Comparison of ENCODE assay signal across 13 cellular contexts in the genomic region with DNA sequence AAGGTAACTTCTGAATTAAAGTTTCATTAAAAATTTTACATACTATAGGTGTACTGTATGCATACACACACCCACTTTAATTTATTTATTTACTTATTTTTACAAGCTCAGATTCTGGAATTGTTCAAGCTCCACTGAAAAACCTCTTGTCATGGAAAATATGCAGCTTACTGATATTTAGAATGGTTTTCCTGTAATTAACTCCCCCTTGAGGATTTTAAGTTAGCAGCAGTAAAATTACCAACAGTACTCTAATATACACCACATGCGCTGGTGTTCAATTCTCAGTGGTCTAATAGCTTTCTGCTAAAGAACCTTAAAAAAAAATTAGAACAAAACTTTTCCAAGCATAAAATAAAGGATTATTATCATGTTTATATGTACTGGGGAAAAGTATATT. TPM values are rescaled to one million over a fixed set of nuclear protein-coding genes. Genes with fewer than 3 reads are reported as not detected.
DNase-seq lines count a peak whose midpoint lies in the region; ATAC-seq, FAIRE-seq and TF ChIP-seq lines count a peak whose summit lies in the region.
"Had no signal": no experiment of that assay in that cellular context is flagged by ENCODE, and none has a peak within 500 bp of the region (broad histone marks: within the 10 kb centered on the region; RNA-seq: fewer than 3 reads in every experiment).

No MANE protein-coding gene starts in this region.

- H3K36me3 ChIP-seq in DND-41 (ENCODE audit: insufficient read depth, low read length), result peaks cover 6% of the 10 kb centered on the region; the same call in 1 of the 2 replicates
- H3K36me3 ChIP-seq in K562 (ENCODE audit: control insufficient read depth, insufficient read depth, low read length), result peaks cover 23% of the 10 kb centered on the region; the same call in 2 of the 3 replicates
- H3K36me3 ChIP-seq in neural progenitor cell, result no peaks in the 10 kb centered on the region

- FAIRE-seq in K562 (lab: Jason Lieb, UNC), result peak; percentile 15

- H3K36me3 Mint-ChIP-seq in neural progenitor cell, result no peaks in the 10 kb centered on the region
- H3K36me3 Mint-ChIP-seq in activated CD8-positive, alpha-beta T cell treated with anti-CD3 and anti-CD28 coated beads, Interleukin-2, amount 10 ng/mL, durations not matched to agents 7 days and 5 days (ENCODE audit: low read depth), result peaks cover 9% of the 10 kb centered on the region

- H3K9ac ChIP-seq in DND-41 (ENCODE audit: low read depth, low read length) (no peak overlapping the region), K562 (ENCODE audit: insufficient read depth in 1 of 2, low read depth in 2 of 2, low read length in 2 of 2) (no peak overlapping the region), neural progenitor cell (no peak overlapping the region)

- TF ChIP-seq POLR2A in K562 (conservative IDR thresholded peaks at IDR 0.05), result no peak

- H3K4me3 Mint-ChIP-seq in neural progenitor cell, result no peak overlapping the region
- H3K4me3 Mint-ChIP-seq in activated CD8-positive, alpha-beta T cell treated with anti-CD3 and anti-CD28 coated beads, Interleukin-2, amount 10 ng/mL, durations not matched to agents 7 days and 5 days, result no peak overlapping the region

- H3K4me3 ChIP-seq in DND-41 (ENCODE audit: low read depth in 1 of 2, low read length in 2 of 2), result no peak overlapping the region
- H3K4me3 ChIP-seq in K562, result no peak overlapping the region
- H3K4me3 ChIP-seq in neural progenitor cell, result no peak overlapping the region

- POLR2A ChIA-PET in K562 (lab: Yijun Ruan, JAX) (interaction anchor here (1.4 kb wide), 1 partner anchor 20 kb away, joined by 4 read pairs; no protein-coding TSS in a partner anchor), HEK293T (lab: Yijun Ruan, JAX) (no interaction called here)
- POLR2A ChIA-PET in activated CD8-positive, alpha-beta T cell treated with anti-CD3 and anti-CD28 coated beads, Interleukin-2, amount 10 ng/mL, durations not matched to agents 7 days and 5 days (lab: Charles Lee), result no interaction called here

- in situ Hi-C loops in K562 (cut with MboI), result no loop called here

- WGBS in K562 (ENCODE audit: insufficient coverage, low coverage, missing lambda C conversion rate), result 95% methylated on average over 1 of the region's 1 CpG

- H4K20me1 ChIP-seq in DND-41 (ENCODE audit: insufficient read depth, low read length) (no peaks in the 10 kb centered on the region), K562 (replicated peaks; ENCODE audit: control insufficient read depth, insufficient read depth, low read length) (no peaks in the 10 kb centered on the region), neural progenitor cell (ENCODE audit: low read depth) (no peaks in the 10 kb centered on the region)

- no peaks in the 10 kb centered on the region for H3K27me3 ChIP-seq in DND-41 (ENCODE audit: insufficient read depth, low read length, poor library complexity)
- H3K27me3 ChIP-seq in K562 (ENCODE audit: control insufficient read depth in 2 of 2, insufficient read depth in 2 of 2, low read length in 2 of 2), result no peaks in the 10 kb centered on the region
- H3K27me3 ChIP-seq in neural progenitor cell, result no peaks in the 10 kb centered on the region

- ATAC-seq in DND-41 (ENCODE audit: insufficient read depth, low read depth) (no peak), K562 (peak; percentile 80), HG03159 (IDR thresholded peaks at IDR 0.05; ENCODE audit: unreplicated experiment) (no peak)
- no peak for ATAC-seq in activated CD8-positive, alpha-beta T cell treated with anti-CD3 and anti-CD28 coated beads, Interleukin-2, amount 10 ng/mL, durations not matched to agents 7 days and 5 days

- H3K9me3 Mint-ChIP-seq in neural progenitor cell, result no peaks in the 10 kb centered on the region
- H3K9me3 Mint-ChIP-seq in activated CD8-positive, alpha-beta T cell treated with anti-CD3 and anti-CD28 coated beads, Interleukin-2, amount 10 ng/mL, durations not matched to agents 7 days and 5 days (ENCODE audit: insufficient read depth), result no peaks in the 10 kb centered on the region

- H3K79me2 ChIP-seq in DND-41 (ENCODE audit: insufficient read depth, low read length) (no peaks in the 10 kb centered on the region), K562 (ENCODE audit: control insufficient read depth, insufficient read depth, low read length) (no peaks in the 10 kb centered on the region), neural progenitor cell (ENCODE audit: low read depth) (peaks cover 12% of the 10 kb centered on the region)

- H2AFZ ChIP-seq in DND-41 (ENCODE audit: low read depth, low read length), result no peak overlapping the region
- no peak overlapping the region for H2AFZ ChIP-seq in K562 (ENCODE audit: low read depth, low read length)
- no peak overlapping the region for H2AFZ ChIP-seq in neural progenitor cell (replicated peaks)

- H3K27me3 Mint-ChIP-seq in neural progenitor cell (ENCODE audit: insufficient read depth, low read depth), result no peaks in the 10 kb centered on the region
- no peaks in the 10 kb centered on the region for H3K27me3 Mint-ChIP-seq in activated CD8-positive, alpha-beta T cell treated with anti-CD3 and anti-CD28 coated beads, Interleukin-2, amount 10 ng/mL, durations not matched to agents 7 days and 5 days (ENCODE audit: low read depth)

- H3K9me3 ChIP-seq in DND-41 (ENCODE audit: insufficient read depth, low read length, severe bottlenecking) (no peaks in the 10 kb centered on the region), K562 (replicated peaks; ENCODE audit: control insufficient read depth, insufficient read depth, low read depth, low read length) (no peaks in the 10 kb centered on the region), neural progenitor cell (ENCODE audit: low read depth) (no peaks in the 10 kb centered on the region)

- no peak for TF ChIP-seq EP300 in K562 (IDR thresholded peaks at IDR 0.05; ENCODE audit: low read length)

- H3K4me1 Mint-ChIP-seq in neural progenitor cell, result peaks cover 18% of the 10 kb centered on the region
- H3K4me1 Mint-ChIP-seq in activated CD8-positive, alpha-beta T cell treated with anti-CD3 and anti-CD28 coated beads, Interleukin-2, amount 10 ng/mL, durations not matched to agents 7 days and 5 days (ENCODE audit: low read depth), result no peaks in the 10 kb centered on the region

- no peak overlapping the region for H3K27ac Mint-ChIP-seq in neural progenitor cell
- H3K27ac Mint-ChIP-seq in activated CD8-positive, alpha-beta T cell treated with anti-CD3 and anti-CD28 coated beads, Interleukin-2, amount 10 ng/mL, durations not matched to agents 7 days and 5 days, result no peak overlapping the region

- H3K27ac ChIP-seq in DND-41 (ENCODE audit: low read length) (no peak overlapping the region), K562 (ENCODE audit: extremely low read depth, low read depth, low read length) (no peak overlapping the region), neural progenitor cell (no peak overlapping the region)
- H3K27ac ChIP-seq: epithelial cell of prostate had no signal

- no peaks in the 10 kb centered on the region for H3K9me1 ChIP-seq in K562 (ENCODE audit: control insufficient read depth, insufficient read depth, low read length)

- no TSS peak for BruUV-seq in K562 (replicated peaks; lab: Mats Ljungman, UMichigan)

- intact Hi-C loops in K562 (cut with micrococcal nuclease), result loop anchor here (1.0 to 5.0 kb wide), 2 partner anchors 102 to 296 kb away; no protein-coding TSS in a partner anchor

- peak; percentile 51 to 63 for TF ChIP-seq RAD21 in K562 (CRISPR knock-in tag; conservative IDR thresholded peaks at IDR 0.05 in 1 of 2, IDR thresholded peaks at IDR 0.05 in 1 of 2)

- DNase-seq in DND-41 (no peak), NCI-H146 (lab: John Stamatoyannopoulos, UW) (peak; percentile 16), K562 (ENCODE audit: extremely low read depth in 1 of 4, low spot score in 3 of 4) (peak in 1 of 4 experiments; percentile 34), neural progenitor cell (ENCODE audit: low spot score) (no peak), HEK293T (ENCODE audit: extremely low spot score) (no peak)
- DNase-seq in activated CD8-positive, alpha-beta T cell treated with anti-CD3 and anti-CD28 coated beads, Interleukin-2, amount 10 ng/mL, durations not matched to agents 7 days and 5 days, result no peak
- no peak for DNase-seq in stimulated activated CD4-positive, alpha-beta T cell treated with anti-CD3 and anti-CD28 coated beads, Interleukin-15, amount 100 ng/mL, for 24 hours
- DNase-seq: activated naive CD4-positive, alpha-beta T cell; kidney glomerular epithelial cell; NCI-H524 treated with DMSO at 0.1 percent for 48 hours had no signal

- H3K4me2 ChIP-seq in DND-41 (ENCODE audit: insufficient read depth, low read length) (no peak overlapping the region), K562 (ENCODE audit: insufficient read depth, low read length) (no peak overlapping the region), neural progenitor cell (no peak overlapping the region)

- peaks cover 33% of the 10 kb centered on the region for H3F3A ChIP-seq in neural progenitor cell (ENCODE audit: low read depth)

- TF ChIP-seq CTCF in DND-41 (IDR thresholded peaks at IDR 0.05; ENCODE audit: borderline replicate concordance, extremely low read depth, low read length, poor library complexity, severe bottlenecking) (peak; percentile 18), K562 (IDR thresholded peaks at IDR 0.05 in 2 of 3, conservative IDR thresholded peaks at IDR 0.05 in 1 of 3; ENCODE audit: insufficient read depth in 2 of 3, low read depth in 1 of 3, low read length in 3 of 3) (peak in 2 of 3 experiments; percentile 23 to 53; a peak in 2 of 6 replicates), neural progenitor cell (IDR thresholded peaks at IDR 0.05) (peak; percentile 11)

- CTCF ChIA-PET in K562 (lab: Yijun Ruan, JAX; ENCODE audit: low intra/inter-chr PET ratio), result interaction anchor here (2.0 kb wide), 1 partner anchor 296 kb away, joined by 14 read pairs; no protein-coding TSS in a partner anchor
- CTCF ChIA-PET in activated CD8-positive, alpha-beta T cell treated with anti-CD3 and anti-CD28 coated beads, Interleukin-2, amount 10 ng/mL, durations not matched to agents 7 days and 5 days (lab: Charles Lee), result interaction anchor here (1.0 kb wide), 1 partner anchor 273 kb away, joined by 3 read pairs; no protein-coding TSS in a partner anchor
- CTCF ChIA-PET in HEK293T (lab: Yijun Ruan, JAX), result interaction anchor here (1.0 kb wide), 1 partner anchor 28 kb away, joined by 5 read pairs; no protein-coding TSS in a partner anchor

- H3K4me1 ChIP-seq in DND-41 (ENCODE audit: insufficient read depth, low read length), result no peaks in the 10 kb centered on the region
- H3K4me1 ChIP-seq in K562 (replicated peaks in 1 of 2; ENCODE audit: control insufficient read depth in 2 of 2, insufficient read depth in 2 of 2, low read length in 2 of 2), result no peaks in the 10 kb centered on the region
- peaks cover 33% of the 10 kb centered on the region for H3K4me1 ChIP-seq in neural progenitor cell

RNA-seq across cellular contexts. Expression of a gene that starts 12.0 kb away (rescaled TPM):
- not detected in 2 replicates for total RNA-seq in K562 (2011; cell fraction: chromatin; rRNA removed; ENCODE audit: low replicate concordance)
- not detected in 2 replicates for total RNA-seq in K562 (2011; cell fraction: nucleolus; rRNA removed)
- not detected in 2 replicates for total RNA-seq in K562 (2011; cell fraction: nucleoplasm; rRNA removed)
- total RNA-seq in K562 (2014; rRNA removed) (not detected in 2 replicates), K562 (2014; rRNA removed; fragmentation: Illumina TruSeq; extraction: Trizol) (not detected in 2 replicates), K562 (2015; rRNA removed; fragmentation: Illumina TruSeq; extraction: Trizol) (not detected in 2 replicates), K562 (2021) (not detected in 2 replicates), neural progenitor cell (ENCODE audit: low replicate concordance) (38.3 and 42.1 TPM in 2 replicates)
- polyA plus RNA-seq in K562 (2011; rRNA removed) (not detected in 2 replicates), K562 (2014; fragmentation: Illumina TruSeq; extraction: Trizol) (not detected in 2 replicates), K562 (2014; fragmentation: Nextera tagmentation; extraction: Ambion mirVana) (not detected), K562 (2014; rRNA removed) (not detected in 2 replicates)
- not detected in 2 replicates for polyA plus RNA-seq in K562 (2011; cell fraction: cytosol; rRNA removed)
- not detected in 2 replicates for polyA plus RNA-seq in K562 (2011; cell fraction: nucleus; rRNA removed)
- 0.03 TPM in 1 of 2 replicates, not detected in the other for polyA plus RNA-seq in K562 (2012)
- polyA minus RNA-seq in K562 (2011; rRNA and poly(A)+ RNA removed), result not detected in 2 replicates
- polyA minus RNA-seq in K562 (2011; cell fraction: cytosol; rRNA and poly(A)+ RNA removed), result not detected in 2 replicates
- polyA minus RNA-seq in K562 (2011; cell fraction: nucleus; rRNA and poly(A)+ RNA removed), result not detected in 2 replicates
- not detected for total RNA-seq in activated CD8-positive, alpha-beta T cell treated with anti-CD3 and anti-CD28 coated beads, Interleukin-2, amount 10 ng/mL, durations not matched to agents 7 days and 5 days
- total RNA-seq: HT-29 had no signal

Comparison
In these comparisons a context has a peak if more than half of its experiments do, and no peak if none do; other contexts are left out.
1. RNA of a gene that starts 12.0 kb away (total RNA-seq): 38.3 to 42.1 TPM in neural progenitor cell; not detected in K562 and not detected in activated CD8-positive, alpha-beta T cell treated with anti-CD3 and anti-CD28 coated beads, Interleukin-2, amount 10 ng/mL, durations not matched to agents 7 days and 5 days; every median in the first group is over 10 times any median in the second.
2. Peak in every context shown above with its lines, with median percentiles within 50 percentile points of each other: CTCF ChIP-seq.